10 cellular contexts compared by ENCODE assay signal in genomic region chr6:156848533-156848932, GRCh38.
DNase-seq lines count a peak whose midpoint lies in the region; ATAC-seq and TF ChIP-seq lines count a peak whose summit lies in the region.
"Had no signal": no experiment of that assay in that cellular context is flagged by ENCODE, and none has a peak within 500 bp of the region (broad histone marks: within the 10 kb centered on the region; RNA-seq: fewer than 3 reads in every experiment).

No MANE protein-coding gene starts in this region.

- POLR2A ChIA-PET in HEK293 (lab: Yijun Ruan, JAX) = interaction anchor here (1.3 kb wide), 1 partner anchor 70 kb away, joined by 3 read pairs; no protein-coding TSS in a partner anchor

- no peaks in the 10 kb centered on the region for H3K36me3 ChIP-seq in HEK293 (ENCODE audit: control insufficient read depth in 2 of 2, insufficient read depth in 1 of 2, low read length in 2 of 2)
- H3K36me3 ChIP-seq: neutrophil had no signal

- CTCF ChIA-PET in HEK293 (lab: Yijun Ruan, JAX) = interaction anchor here (1.1 kb wide), 1 partner anchor 14 kb away, joined by 3 read pairs; no protein-coding TSS in a partner anchor

- H3K27ac ChIP-seq in HEK293 (ENCODE audit: extremely low read depth, low read depth, low read length) = peak overlapping the region; percentile 40
- H3K27ac ChIP-seq: neutrophil had no signal

- ATAC-seq in HG02571 (IDR thresholded peaks at IDR 0.05; ENCODE audit: unreplicated experiment) = no peak
- ATAC-seq: activated CD8-positive, alpha-beta memory T cell treated with anti-CD3 and anti-CD28 coated beads, Interleukin-2, amount 10 ng/mL, durations not matched to agents 7 days and 5 days had no signal

- H3K9me3 ChIP-seq in HEK293 (ENCODE audit: control insufficient read depth, insufficient read depth, low read depth, low read length) = no peaks in the 10 kb centered on the region
- H3K9me3 ChIP-seq: neutrophil had no signal

- TF ChIP-seq CTCF in HEK293 (tag by site-specific recombination; IDR thresholded peaks at IDR 0.05) = no peak
- TF ChIP-seq CTCF in fibroblast of mammary gland (conservative IDR thresholded peaks at IDR 0.05; ENCODE audit: control insufficient read depth, insufficient read depth, low read depth, low read length) = no peak

- DNase-seq in NCI-H82 (lab: John Stamatoyannopoulos, UW) (peak; percentile 94), fibroblast of mammary gland (ENCODE audit: low read depth) (peak; percentile 19), skeletal muscle cell (ENCODE audit: low read depth) (peak; percentile 46), SK-N-DZ (ENCODE audit: low spot score) (no peak), superior temporal gyrus (ENCODE audit: extremely low spot score) (no peak), NCI-H1436 (lab: John Stamatoyannopoulos, UW) (no peak)
- DNase-seq: activated CD8-positive, alpha-beta memory T cell treated with anti-CD3 and anti-CD28 coated beads, Interleukin-2, amount 10 ng/mL, durations not matched to agents 7 days and 5 days had no signal

- peaks cover 61% of the 10 kb centered on the region for H3K4me1 ChIP-seq in HEK293 (ENCODE audit: control insufficient read depth, insufficient read depth, low read length)

- no peak overlapping the region; the same call in 1 of the 2 replicates for H3K4me3 ChIP-seq in HEK293 (ENCODE audit: low read depth, low read length)
- no peak overlapping the region for H3K4me3 ChIP-seq in fibroblast of mammary gland (ENCODE audit: control insufficient read depth, low read depth, low read length)
- H3K4me3 ChIP-seq in skeletal muscle cell (ENCODE audit: low read depth, low read length) = no peak overlapping the region

TF ChIP-seq in HEK293, 187 proteins besides CTCF, POLR2A, EP300 and RAD21 (continues in another document):
- no peak for TF ChIP-seq TSHZ1 (tag by site-specific recombination; IDR thresholded peaks at IDR 0.05; ENCODE audit: borderline replicate concordance)
- no peak for TF ChIP-seq ZNF211 (tag by site-specific recombination; IDR thresholded peaks at IDR 0.05; ENCODE audit: low read depth)
- TF ChIP-seq ZBTB49 (tag by site-specific recombination; IDR thresholded peaks at IDR 0.05; ENCODE audit: low read depth) = no peak
- TF ChIP-seq FEZF1 (tag by site-specific recombination; IDR thresholded peaks at IDR 0.05) = no peak; the same call in 1 of the 2 replicates
- TF ChIP-seq ZNF23 (tag by site-specific recombination; IDR thresholded peaks at IDR 0.05; ENCODE audit: borderline replicate concordance) = no peak
- no peak for TF ChIP-seq ZNF398 (tag by site-specific recombination; IDR thresholded peaks at IDR 0.05)
- TF ChIP-seq ZNF692 (tag by site-specific recombination; IDR thresholded peaks at IDR 0.05) = peak; percentile 90
- no peak for TF ChIP-seq ZNF645 (tag by site-specific recombination; IDR thresholded peaks at IDR 0.05)
- TF ChIP-seq ZNF843 (tag by site-specific recombination; IDR thresholded peaks at IDR 0.05) = 0 out of 2 replicates have a peak, but pooled peaks have one; percentile 16
- TF ChIP-seq ZNF146 (tag by site-specific recombination; IDR thresholded peaks at IDR 0.05) = no peak
- TF ChIP-seq ZNF16 (tag by site-specific recombination; IDR thresholded peaks at IDR 0.05; ENCODE audit: low read depth) = no peak
- TF ChIP-seq ZNF292 (tag by site-specific recombination; IDR thresholded peaks at IDR 0.05; ENCODE audit: borderline replicate concordance, low read depth) = no peak
- TF ChIP-seq ZNF2 (tag by site-specific recombination; IDR thresholded peaks at IDR 0.05) = no peak
- no peak for TF ChIP-seq ZNF521 (tag by site-specific recombination; IDR thresholded peaks at IDR 0.05)
- peak; percentile 69 for TF ChIP-seq GLIS2 (tag by site-specific recombination; IDR thresholded peaks at IDR 0.05)
- TF ChIP-seq GLI2 (tag by site-specific recombination; IDR thresholded peaks at IDR 0.05; ENCODE audit: borderline replicate concordance, low read depth) = no peak
- TF ChIP-seq ZNF561 (tag by site-specific recombination; IDR thresholded peaks at IDR 0.05; ENCODE audit: borderline replicate concordance) = no peak; the same call in 1 of the 2 replicates

Comparison
In these comparisons a context has a peak if more than half of its experiments do, and no peak if none do; other contexts are left out.
1. DNase-seq: peak in NCI-H82 (single experiment), fibroblast of mammary gland (single experiment) and skeletal muscle cell (single experiment); none in SK-N-DZ (single experiment), superior temporal gyrus (single experiment) and NCI-H1436 (single experiment).